ENCODE assay signal across 1 cellular context in genomic region chr12:130993759-130994670, GRCh38.
TF ChIP-seq lines count a peak whose summit lies in the region.

No MANE protein-coding gene starts in this region.

TF ChIP-seq in GM12878, 131 proteins besides CTCF, POLR2A, EP300 and RAD21 (continued from another document):
- no peak for TF ChIP-seq USF2 (IDR thresholded peaks at IDR 0.05; ENCODE audit: borderline replicate concordance, low read depth, low read length)
- no peak for TF ChIP-seq SP1 (IDR thresholded peaks at IDR 0.05; ENCODE audit: low read depth, low read length)
- TF ChIP-seq USF1 (IDR thresholded peaks at IDR 0.05; ENCODE audit: borderline replicate concordance, extremely low read length, insufficient read depth, low read depth, low read length) = peak; percentile 53
- no peak for TF ChIP-seq DPF2 (IDR thresholded peaks at IDR 0.05)
- TF ChIP-seq ZNF207 (IDR thresholded peaks at IDR 0.05; ENCODE audit: borderline replicate concordance) = no peak
- TF ChIP-seq NR2C2 (IDR thresholded peaks at IDR 0.05; ENCODE audit: borderline replicate concordance, control insufficient read depth, insufficient read length, low read depth) = no peak
